23 cellular contexts compared by ENCODE assay signal in the genomic region with DNA sequence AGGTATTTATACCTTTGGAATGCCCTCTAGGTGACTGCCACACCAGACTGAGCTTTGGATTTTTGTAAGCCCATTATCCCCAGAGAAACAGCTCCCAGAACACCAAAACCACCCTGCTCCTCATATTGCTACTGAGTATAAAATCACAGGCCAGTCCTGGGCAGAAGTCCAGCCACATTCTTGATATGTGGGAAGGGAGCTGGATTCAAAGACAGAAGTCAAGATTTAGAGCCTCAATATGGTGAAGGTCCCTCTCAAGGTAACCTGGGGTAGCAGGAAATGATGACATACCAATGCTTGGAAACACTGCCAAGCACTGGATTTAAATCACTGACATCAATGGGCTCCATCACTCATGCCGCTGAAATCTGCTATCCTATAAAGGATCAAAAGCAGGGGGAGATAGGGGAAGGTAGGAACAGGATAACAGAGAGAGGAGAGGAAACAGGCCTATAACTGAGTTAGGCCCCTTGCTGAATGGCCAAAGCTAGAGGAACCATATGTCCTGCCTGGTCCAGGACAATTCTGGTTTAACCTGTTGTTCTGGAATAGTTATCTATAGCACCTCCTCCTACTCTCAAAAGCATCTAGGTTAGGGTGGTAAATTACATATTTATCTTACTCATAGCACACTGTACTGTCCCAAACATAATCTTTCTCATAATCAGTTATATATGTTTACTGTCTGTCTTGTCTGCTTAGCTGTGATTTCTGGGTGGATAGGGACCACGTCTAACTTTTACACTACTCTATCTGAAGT.
A peak's percentile ranks its signal among the peaks of the same experiment; 100 is the strongest.
DNase-seq lines count a peak whose midpoint lies in the region; FAIRE-seq and TF ChIP-seq lines count a peak whose summit lies in the region.
"Had no signal": no experiment of that assay in that cellular context is flagged by ENCODE, and none has a peak within 500 bp of the region (broad histone marks: within the 10 kb centered on the region; RNA-seq: fewer than 3 reads in every experiment).

No MANE protein-coding gene starts in this region.

- no peak for TF ChIP-seq POLR2A in lower leg skin (IDR thresholded peaks at IDR 0.05)

- peak overlapping the region; percentile 82 for H3K27ac Mint-ChIP-seq in mesothelial cell of epicardium
- H3K27ac Mint-ChIP-seq: activated naive CD4-positive, alpha-beta T cell treated with anti-CD3 and anti-CD28 coated beads, Interleukin-2, amount 50 U/mL, for 72 hours; dendritic cell treated with granulocyte-macrophage colony-stimulating factor and Interleukin-4, amounts not matched to agents 40 ng/mL and 50 ng/mL, for 4 days; IgD-negative memory B cell; natural killer cell had no signal

- DNase-seq in GM19239 (ENCODE audit: insufficient read length, low spot score) (no peak), astrocyte of the hippocampus (ENCODE audit: low read depth, low spot score) (peak; percentile 39), mesothelial cell of epicardium (ENCODE audit: low spot score in 2 of 2, unreplicated experiment in 2 of 2) (no peak), COLO829 (ENCODE audit: low spot score) (no peak), activated T-cell treated with anti-CD3 and anti-CD28 coated beads for 4 hours (no peak), lower leg skin (ENCODE audit: low spot score in 2 of 2) (no peak)
- no peak for DNase-seq in stimulated activated CD4-positive, alpha-beta T cell treated with anti-CD3 and anti-CD28 coated beads, Interleukin-2, amount 100 ng/mL, for 24 hours
- DNase-seq: ACHN; activated CD4-positive, alpha-beta T cell treated with anti-CD3 and anti-CD28 coated beads for 1 hour; activated CD8-positive, alpha-beta memory T cell treated with anti-CD3 and anti-CD28 coated beads for 24 hours; foreskin keratinocyte; kidney; MG63; natural killer cell; NCI-H1436; RPMI8226; stimulated activated CD4-positive, alpha-beta T cell treated with anti-CD3 and anti-CD28 coated beads, Interleukin-4, amount 100 ng/mL, for 24 hours had no signal

- 49 to 66% methylated on average over 2 of the region's 2 CpGs for WGBS in lower leg skin, 2 donors

- TF ChIP-seq CTCF in mesothelial cell of epicardium (IDR thresholded peaks at IDR 0.05; ENCODE audit: unreplicated experiment), result no peak
- no peak for TF ChIP-seq CTCF in lower leg skin (IDR thresholded peaks at IDR 0.05)

- no peak overlapping the region for H3K4me3 Mint-ChIP-seq in mesothelial cell of epicardium
- H3K4me3 Mint-ChIP-seq: dendritic cell treated with granulocyte-macrophage colony-stimulating factor and Interleukin-4, amounts not matched to agents 40 ng/mL and 50 ng/mL, for 4 days; IgD-negative memory B cell; natural killer cell had no signal

- peak overlapping the region in 1 of 2 donors; percentile 53 for H3K9ac ChIP-seq in stomach smooth muscle (ENCODE audit: low read length in 2 of 2)
- H3K9ac ChIP-seq: BLaER1 treated with 17β-estradiol and CSF1 and Interleukin-3, amounts not matched to agents 10 nM and 100 nM had no signal

- intact Hi-C loops in lower leg skin (cut with DNase I; ENCODE audit: low total_unique reads), result no loop called here

- peak; percentile 23 for FAIRE-seq in GM19239 (lab: Jason Lieb, UNC)
- FAIRE-seq: kidney had no signal

- H3K4me3 ChIP-seq in stomach smooth muscle (ENCODE audit: low read length in 2 of 2) (no peak overlapping the region), lower leg skin (ENCODE audit: low read depth, poor library complexity, severe bottlenecking) (no peak overlapping the region)
- H3K4me3 ChIP-seq: BLaER1 treated with 17β-estradiol and CSF1 and Interleukin-3, amounts not matched to agents 10 nM and 100 nM; MG63; skin epidermis had no signal

- peaks cover 1% of the 10 kb centered on the region for H3K36me3 Mint-ChIP-seq in mesothelial cell of epicardium
- H3K36me3 Mint-ChIP-seq: activated naive CD4-positive, alpha-beta T cell treated with anti-CD3 and anti-CD28 coated beads, Interleukin-2, amount 50 U/mL, for 72 hours; IgD-negative memory B cell; natural killer cell had no signal

- peak overlapping the region; percentile 50 for H3K27ac ChIP-seq in stomach smooth muscle (ENCODE audit: low read length)
- H3K27ac ChIP-seq: BLaER1 treated with 17β-estradiol and CSF1 and Interleukin-3, amounts not matched to agents 10 nM and 100 nM; foreskin keratinocyte; skin epidermis had no signal

- no peaks in the 10 kb centered on the region for H3K36me3 ChIP-seq in stomach smooth muscle (ENCODE audit: control insufficient read depth in 2 of 2, insufficient read depth in 2 of 2, low read length in 2 of 2)
- H3K36me3 ChIP-seq: BLaER1 treated with 17β-estradiol and CSF1 and Interleukin-3, amounts not matched to agents 10 nM and 100 nM; MG63 had no signal

- H3K27me3 ChIP-seq in stomach smooth muscle (ENCODE audit: control insufficient read depth in 1 of 2, insufficient read depth in 2 of 2, low read length in 2 of 2), result no peaks in the 10 kb centered on the region
- H3K27me3 ChIP-seq: foreskin keratinocyte, MG63 had no signal

- peaks cover 8% of the 10 kb centered on the region for H3K9me3 Mint-ChIP-seq in mesothelial cell of epicardium
- H3K9me3 Mint-ChIP-seq: dendritic cell treated with granulocyte-macrophage colony-stimulating factor and Interleukin-4, amounts not matched to agents 40 ng/mL and 50 ng/mL, for 4 days had no signal

- H3K27me3 Mint-ChIP-seq in mesothelial cell of epicardium (ENCODE audit: low read depth), result no peaks in the 10 kb centered on the region

- peaks cover 0 to 6% of the 10 kb centered on the region in 2 donors for H3K9me3 ChIP-seq in stomach smooth muscle (ENCODE audit: control insufficient read depth in 2 of 2, low read length in 2 of 2)
- H3K9me3 ChIP-seq: MG63 had no signal

- peaks cover 5% of the 10 kb centered on the region for H3K4me1 ChIP-seq in stomach smooth muscle (ENCODE audit: control insufficient read depth, insufficient read depth, low read length)
- H3K4me1 ChIP-seq: foreskin keratinocyte had no signal

- H3K4me1 Mint-ChIP-seq in mesothelial cell of epicardium, result peaks cover 22% of the 10 kb centered on the region
- H3K4me1 Mint-ChIP-seq: natural killer cell had no signal
